ENCODE assay signal across 16 cellular contexts in the genomic region with DNA sequence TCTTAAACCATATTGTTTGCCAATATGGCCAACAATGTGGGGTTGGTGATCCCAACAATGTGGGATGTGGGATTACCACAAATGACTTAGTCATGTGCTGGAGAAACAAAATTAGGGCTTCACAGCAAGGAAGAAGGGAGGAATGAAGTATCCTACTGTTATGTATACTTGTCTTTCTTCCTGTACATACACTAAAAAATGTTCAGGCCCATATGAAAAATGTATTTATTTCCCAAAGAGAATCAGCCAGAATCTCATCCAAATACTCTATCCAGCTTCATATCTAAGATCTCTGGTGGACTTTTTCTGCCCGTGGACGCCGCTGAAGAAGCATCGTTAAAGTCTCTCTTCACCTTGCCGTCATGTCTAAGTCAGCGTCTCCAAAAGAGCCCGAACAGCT. TPM values are rescaled to one million over a fixed set of nuclear protein-coding genes. Genes with fewer than 3 reads are reported as not detected.
DNase-seq lines count a peak whose midpoint lies in the region; ATAC-seq and TF ChIP-seq lines count a peak whose summit lies in the region.
"Had no signal": no experiment of that assay in that cellular context is flagged by ENCODE, and none has a peak within 500 bp of the region (broad histone marks: within the 10 kb centered on the region; RNA-seq: fewer than 3 reads in every experiment).

A gene (plus strand): TSS at position 301 of the 400 bp plus-strand sequence. CDS start 62 bp downstream, at position 363.

- TF ChIP-seq CTCF in glutamatergic neuron (IDR thresholded peaks at IDR 0.05; ENCODE audit: partially characterized antibody, unreplicated experiment), result no peak
- no peak for TF ChIP-seq CTCF in spleen (IDR thresholded peaks at IDR 0.05 in 8 of 11, conservative IDR thresholded peaks at IDR 0.05 in 3 of 11)

- no peak for DNase-seq in activated naive CD8-positive, alpha-beta T cell treated with anti-CD3 and anti-CD28 coated beads for 36 hours
- DNase-seq in activated naive CD8-positive, alpha-beta T cell treated with anti-CD3 and anti-CD28 coated beads, Interleukin-2, amount 50 U/mL, for 24 hours, result no peak
- DNase-seq in CD8-positive, alpha-beta memory T cell, result no peak
- DNase-seq in glutamatergic neuron (no peak), spleen (no peak), MG63 (no peak)
- DNase-seq in stimulated activated CD4-positive, alpha-beta T cell treated with anti-CD3 and anti-CD28 coated beads, Interleukin-4, amount 100 ng/mL, for 24 hours, result no peak
- DNase-seq: ACHN, GOT3, KG1, MM.1S, NCI-H1105 treated with DMSO at 0.1 percent for 48 hours, NCI-H187, NCI-H69, PC-3 had no signal

- no peaks in the 10 kb centered on the region for H3K9me3 ChIP-seq in CD8-positive, alpha-beta memory T cell (ENCODE audit: low read length)
- no peaks in the 10 kb centered on the region for H3K9me3 ChIP-seq in spleen
- no peaks in the 10 kb centered on the region for H3K9me3 ChIP-seq in MG63

- H3K36me3 ChIP-seq in CD8-positive, alpha-beta memory T cell (ENCODE audit: insufficient read depth, low read length), result peaks cover 10% of the 10 kb centered on the region
- H3K36me3 ChIP-seq in spleen (peaks cover 0 to 73% (median 28%) of the 10 kb centered on the region in 6 donors), MG63 (peaks cover 8% of the 10 kb centered on the region)

- POLR2A ChIA-PET in CD8-positive, alpha-beta memory T cell (lab: Charles Lee), result no interaction called here

- H3K4me3 ChIP-seq in CD8-positive, alpha-beta memory T cell (ENCODE audit: low read length), result no peak within 1 kb of the TSS
- no peak within 1 kb of the TSS for H3K4me3 ChIP-seq in spleen
- H3K4me3 ChIP-seq in MG63, result no peak within 1 kb of the TSS

- no peaks in the 10 kb centered on the region for H3K27me3 ChIP-seq in CD8-positive, alpha-beta memory T cell (ENCODE audit: insufficient read depth, low read length, poor library complexity, severe bottlenecking)
- H3K27me3 ChIP-seq in spleen (replicated peaks in 1 of 7), result no peaks in the 10 kb centered on the region
- H3K27me3 ChIP-seq in MG63, result no peaks in the 10 kb centered on the region

- intact Hi-C loops in spleen (cut with DNase I; ENCODE audit: low total_unique reads), result no loop called here

- WGBS in spleen, 5 donors, result 97 to 98% (median 97%) methylated on average over 7 of the region's 7 CpGs

- H3K36me3 Mint-ChIP-seq in activated naive CD8-positive, alpha-beta T cell treated with anti-CD3 and anti-CD28 coated beads for 36 hours, result peaks cover 21% of the 10 kb centered on the region
- peaks cover 43% of the 10 kb centered on the region for H3K36me3 Mint-ChIP-seq in activated naive CD8-positive, alpha-beta T cell treated with anti-CD3 and anti-CD28 coated beads, Interleukin-2, amount 50 U/mL, for 24 hours (ENCODE audit: low read depth)
- peaks cover 9 to 61% (median 24%) of the 10 kb centered on the region in 3 donors for H3K36me3 Mint-ChIP-seq in CD8-positive, alpha-beta memory T cell
- H3K36me3 Mint-ChIP-seq in glutamatergic neuron (ENCODE audit: unreplicated experiment), result no peaks in the 10 kb centered on the region

- H3K27ac Mint-ChIP-seq in activated naive CD8-positive, alpha-beta T cell treated with anti-CD3 and anti-CD28 coated beads for 36 hours, result no peak within 1 kb of the TSS
- no peak within 1 kb of the TSS for H3K27ac Mint-ChIP-seq in activated naive CD8-positive, alpha-beta T cell treated with anti-CD3 and anti-CD28 coated beads, Interleukin-2, amount 50 U/mL, for 24 hours
- H3K27ac Mint-ChIP-seq in CD8-positive, alpha-beta memory T cell, result peak within 1 kb of the TSS in 2 of 8 donors; percentile 12 to 96
- peak within 1 kb of the TSS; percentile 46 for H3K27ac Mint-ChIP-seq in glutamatergic neuron (ENCODE audit: unreplicated experiment)

- no peaks in the 10 kb centered on the region for H3K27me3 Mint-ChIP-seq in activated naive CD8-positive, alpha-beta T cell treated with anti-CD3 and anti-CD28 coated beads for 36 hours
- no peaks in the 10 kb centered on the region for H3K27me3 Mint-ChIP-seq in activated naive CD8-positive, alpha-beta T cell treated with anti-CD3 and anti-CD28 coated beads, Interleukin-2, amount 50 U/mL, for 24 hours
- no peaks in the 10 kb centered on the region for H3K27me3 Mint-ChIP-seq in CD8-positive, alpha-beta memory T cell
- H3K27me3 Mint-ChIP-seq in glutamatergic neuron (ENCODE audit: unreplicated experiment), result no peaks in the 10 kb centered on the region

- H3K4me1 ChIP-seq in CD8-positive, alpha-beta memory T cell (ENCODE audit: insufficient read depth, low read length), result no peaks in the 10 kb centered on the region
- H3K4me1 ChIP-seq in spleen, result no peaks in the 10 kb centered on the region

- TF ChIP-seq POLR2A in spleen (IDR thresholded peaks at IDR 0.05), result no peak

- CTCF ChIA-PET in CD8-positive, alpha-beta memory T cell (lab: Charles Lee), result no interaction called here

- no peak for ATAC-seq in activated naive CD8-positive, alpha-beta T cell treated with anti-CD3 and anti-CD28 coated beads, Interleukin-2, amount 50 U/mL, for 24 hours
- ATAC-seq in GM21576 (IDR thresholded peaks at IDR 0.05; ENCODE audit: unreplicated experiment), result no peak
- ATAC-seq: PC-3 had no signal

- no peaks in the 10 kb centered on the region for H3K9me3 Mint-ChIP-seq in activated naive CD8-positive, alpha-beta T cell treated with anti-CD3 and anti-CD28 coated beads for 36 hours
- no peaks in the 10 kb centered on the region for H3K9me3 Mint-ChIP-seq in activated naive CD8-positive, alpha-beta T cell treated with anti-CD3 and anti-CD28 coated beads, Interleukin-2, amount 50 U/mL, for 24 hours
- H3K9me3 Mint-ChIP-seq in CD8-positive, alpha-beta memory T cell, result no peaks in the 10 kb centered on the region
- no peaks in the 10 kb centered on the region for H3K9me3 Mint-ChIP-seq in glutamatergic neuron (ENCODE audit: unreplicated experiment)

- H3K4me1 Mint-ChIP-seq in activated naive CD8-positive, alpha-beta T cell treated with anti-CD3 and anti-CD28 coated beads for 36 hours, result no peaks in the 10 kb centered on the region
- peaks cover 2% of the 10 kb centered on the region for H3K4me1 Mint-ChIP-seq in activated naive CD8-positive, alpha-beta T cell treated with anti-CD3 and anti-CD28 coated beads, Interleukin-2, amount 50 U/mL, for 24 hours
- H3K4me1 Mint-ChIP-seq in CD8-positive, alpha-beta memory T cell, result no peaks in the 10 kb centered on the region
- H3K4me1 Mint-ChIP-seq in glutamatergic neuron (ENCODE audit: low read depth, unreplicated experiment), result peaks cover 5% of the 10 kb centered on the region

- no peak within 1 kb of the TSS for H3K27ac ChIP-seq in CD8-positive, alpha-beta memory T cell (ENCODE audit: low read depth, low read length)
- H3K27ac ChIP-seq in spleen, result no peak within 1 kb of the TSS

- H3K4me3 Mint-ChIP-seq in activated naive CD8-positive, alpha-beta T cell treated with anti-CD3 and anti-CD28 coated beads for 36 hours, result no peak within 1 kb of the TSS
- no peak within 1 kb of the TSS for H3K4me3 Mint-ChIP-seq in activated naive CD8-positive, alpha-beta T cell treated with anti-CD3 and anti-CD28 coated beads, Interleukin-2, amount 50 U/mL, for 24 hours
- no peak within 1 kb of the TSS for H3K4me3 Mint-ChIP-seq in CD8-positive, alpha-beta memory T cell
- H3K4me3 Mint-ChIP-seq in glutamatergic neuron (ENCODE audit: unreplicated experiment), result no peak within 1 kb of the TSS

RNA-seq across cellular contexts. Expression of the gene that starts here (rescaled TPM):
- 10 to 100 TPM; 11.2 to 11.6 TPM for total RNA-seq in activated naive CD8-positive, alpha-beta T cell treated with anti-CD3 and anti-CD28 coated beads for 36 hours
- total RNA-seq in CD8-positive, alpha-beta memory T cell, result 10 to 100 TPM in 1 of 2 experiments, 1 to 10 TPM in 1; 9.3 to 11.1 TPM
- polyA plus RNA-seq in CD8-positive, alpha-beta memory T cell, result 10.1 TPM
- 15.2 TPM for total RNA-seq in glutamatergic neuron (ENCODE audit: unreplicated experiment)
- total RNA-seq in spleen, result 10 to 100 TPM in 3 of 7 donors, 1 to 10 TPM in 4; 6.7 to 12.8 (median 9.4) TPM
- polyA plus RNA-seq in spleen, result 10 to 100 TPM; 15.0 to 23.2 (median 15.1) TPM
- 0.33 TPM in 1 of 2 replicates, not detected in the other for total RNA-seq in MG63 (2014; rRNA removed; shearing (Covaris generic); ENCODE audit: low replicate concordance)
